15 cellular contexts compared by ENCODE assay signal in the genomic region with DNA sequence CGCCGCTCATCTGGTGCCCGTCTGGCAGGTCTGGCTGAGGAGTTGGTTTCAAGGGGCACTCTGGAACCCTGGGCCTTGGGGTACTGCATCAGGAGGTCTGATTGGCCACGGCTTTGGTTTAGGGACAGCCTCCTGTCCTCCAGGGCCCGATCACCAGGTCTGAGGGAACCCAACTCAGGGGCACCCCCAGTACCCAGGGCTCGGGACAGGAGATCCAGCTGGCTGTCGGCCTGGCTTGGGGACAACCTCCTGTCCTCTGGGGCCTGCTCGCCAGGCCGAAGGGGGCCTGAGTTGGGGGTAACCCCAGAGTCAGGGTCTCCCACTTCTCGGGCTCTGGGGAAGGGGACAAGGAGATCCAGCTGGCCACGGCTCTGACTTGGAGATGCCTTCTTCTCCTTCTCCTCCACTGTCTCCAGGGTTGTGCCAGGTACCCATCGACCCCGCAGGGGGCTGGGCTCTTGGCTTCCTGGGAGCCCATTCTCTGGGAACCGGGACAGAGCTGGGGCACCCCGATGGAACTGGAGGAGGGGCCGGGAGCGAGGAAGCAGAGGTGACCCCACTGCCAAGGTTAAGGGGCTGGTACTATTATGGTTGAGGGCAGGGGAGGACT. TPM values are rescaled to one million over a fixed set of nuclear protein-coding genes. Genes with fewer than 3 reads are reported as not detected.
DNase-seq lines count a peak whose midpoint lies in the region; ATAC-seq, FAIRE-seq and TF ChIP-seq lines count a peak whose summit lies in the region.
"Had no signal": no experiment of that assay in that cellular context is flagged by ENCODE, and none has a peak within 500 bp of the region (broad histone marks: within the 10 kb centered on the region; RNA-seq: fewer than 3 reads in every experiment).

No MANE protein-coding gene starts in this region.

- dilution Hi-C loops in IMR-90 (cut with HindIII; ENCODE audit: low sequenced_read_pairs, unreplicated experiment): no loop called here

- H3K27me3 ChIP-seq in IMR-90 (ENCODE audit: control insufficient read depth, insufficient read depth, low read length) (no peaks in the 10 kb centered on the region), H1 (replicated peaks in 1 of 4; ENCODE audit: control insufficient read depth in 3 of 4, extremely low read depth in 1 of 4, insufficient read depth in 3 of 4, low read length in 3 of 4) (no peaks in the 10 kb centered on the region), right lobe of liver (no peaks in the 10 kb centered on the region), Karpas-422 (ENCODE audit: low read length) (no peaks in the 10 kb centered on the region)

- H3K4me3 ChIP-seq in IMR-90 (ENCODE audit: insufficient read depth, low read depth, low read length): no peak overlapping the region
- no peak overlapping the region for H3K4me3 ChIP-seq in H1 (ENCODE audit: extremely low read depth in 1 of 4, insufficient read depth in 2 of 4, low read depth in 3 of 4, low read length in 4 of 4)
- H3K4me3 ChIP-seq in right lobe of liver: no peak overlapping the region
- H3K4me3 ChIP-seq in Karpas-422 (ENCODE audit: low read length): no peak overlapping the region
- H3K4me3 ChIP-seq: A549 had no signal

- peaks cover 8% of the 10 kb centered on the region for H3K23me2 ChIP-seq in H1 (ENCODE audit: low read depth, low read length)

- H2AFZ ChIP-seq in IMR-90 (replicated peaks; ENCODE audit: low read length, poor library complexity) (no peak overlapping the region), H1 (ENCODE audit: low read length) (no peak overlapping the region), Karpas-422 (ENCODE audit: low read length) (no peak overlapping the region)

- H3K4me2 ChIP-seq in IMR-90 (ENCODE audit: low read depth, low read length): no peak overlapping the region
- H3K4me2 ChIP-seq in H1 (ENCODE audit: insufficient read depth in 1 of 2, low read depth in 2 of 2, low read length in 2 of 2): no peak overlapping the region
- no peak overlapping the region for H3K4me2 ChIP-seq in Karpas-422 (ENCODE audit: low read depth, low read length, poor library complexity, severe bottlenecking)

- peaks cover 23% of the 10 kb centered on the region for H3K4me1 Mint-ChIP-seq in progenitor cell of endocrine pancreas (ENCODE audit: low read depth)

- H3K4me1 ChIP-seq in IMR-90 (ENCODE audit: control insufficient read depth, insufficient read depth, low read length) (peaks cover 5% of the 10 kb centered on the region), H1 (replicated peaks in 1 of 4; ENCODE audit: control insufficient read depth in 3 of 4, insufficient read depth in 4 of 4, low read length in 3 of 4) (peaks cover 3 to 8% (median 5%) of the 10 kb centered on the region in 4 experiments; a peak in 6 of 7 replicates), right lobe of liver (peaks cover 0 to 27% (median 13%) of the 10 kb centered on the region in 4 donors), Karpas-422 (ENCODE audit: low read length) (peaks cover 13% of the 10 kb centered on the region)

- H3K36me3 Mint-ChIP-seq in progenitor cell of endocrine pancreas (ENCODE audit: insufficient read depth): peaks cover 4% of the 10 kb centered on the region

- H3K36me3 ChIP-seq in IMR-90 (ENCODE audit: control insufficient read depth, insufficient read depth, low read length): no peaks in the 10 kb centered on the region
- peaks cover 0 to 10% (median 3%) of the 10 kb centered on the region in 4 experiments; a peak in 4 of 8 replicates for H3K36me3 ChIP-seq in H1 (ENCODE audit: control insufficient read depth in 2 of 4, insufficient read depth in 4 of 4, low read length in 3 of 4)
- H3K36me3 ChIP-seq in right lobe of liver: peaks cover 0 to 6% (median 0%) of the 10 kb centered on the region in 4 donors
- H3K36me3 ChIP-seq in Karpas-422 (ENCODE audit: insufficient read depth, low read length): peaks cover 10% of the 10 kb centered on the region; the same call in 1 of the 2 replicates

- H2BK120ac ChIP-seq in IMR-90 (ENCODE audit: low read depth, low read length) (no peak overlapping the region), H1 (replicated peaks; ENCODE audit: low read depth, low read length) (no peak overlapping the region)

- no peak overlapping the region for H3K9ac ChIP-seq in IMR-90 (ENCODE audit: low read depth, low read length)
- H3K9ac ChIP-seq in H1 (replicated peaks in 1 of 4; ENCODE audit: extremely low read depth in 1 of 4, low read depth in 3 of 4, low read length in 3 of 4): no peak overlapping the region
- H3K9ac ChIP-seq in Karpas-422 (ENCODE audit: low read length): no peak overlapping the region

- H3K27ac Mint-ChIP-seq in progenitor cell of endocrine pancreas: peak overlapping the region; percentile 93

- no peak for ATAC-seq in IMR-90 (ENCODE audit: low read depth)
- no peak for ATAC-seq in right lobe of liver
- ATAC-seq in GM18907 (IDR thresholded peaks at IDR 0.05; ENCODE audit: unreplicated experiment): no peak
- ATAC-seq: A549, HCT116 had no signal

- BruUV-seq in IMR-90 (replicated peaks; lab: Mats Ljungman, UMichigan): no TSS peak

- H3K4ac ChIP-seq in IMR-90 (ENCODE audit: low read depth, low read length) (no peak overlapping the region), H1 (replicated peaks; ENCODE audit: insufficient read length, low read depth, low read length) (no peak overlapping the region)

- H3K56ac ChIP-seq in IMR-90 (ENCODE audit: extremely low read depth, insufficient read depth, low read length): no peak overlapping the region
- no peak overlapping the region for H3K56ac ChIP-seq in H1 (replicated peaks; ENCODE audit: insufficient read length, low read depth, low read length)

- TF ChIP-seq RAD21 in IMR-90 (IDR thresholded peaks at IDR 0.05; ENCODE audit: low read length) (no peak), H1 (IDR thresholded peaks at IDR 0.05 in 1 of 2, conservative IDR thresholded peaks at IDR 0.05 in 1 of 2; ENCODE audit: low read depth in 2 of 2, low read length in 2 of 2) (no peak)

- H3K23ac ChIP-seq in IMR-90 (ENCODE audit: low read depth, low read length): no peak overlapping the region
- H3K23ac ChIP-seq in H1 (ENCODE audit: insufficient read length): no peak overlapping the region

- H3K79me2 ChIP-seq in H1 (ENCODE audit: control insufficient read depth in 1 of 2, insufficient read depth in 2 of 2, low read length in 2 of 2) (peaks cover 9 to 22% of the 10 kb centered on the region in 2 experiments), Karpas-422 (ENCODE audit: low read length) (peaks cover 25% of the 10 kb centered on the region)

- H3K9me3 Mint-ChIP-seq in progenitor cell of endocrine pancreas (ENCODE audit: low read depth): no peaks in the 10 kb centered on the region
- H3K9me3 Mint-ChIP-seq: CD8-positive, alpha-beta memory T cell had no signal

- DNase-seq in IMR-90 (no peak), H1 (ENCODE audit: low read depth in 1 of 2, low spot score in 2 of 2) (no peak), right lobe of liver (no peak), progenitor cell of endocrine pancreas (ENCODE audit: low spot score, unreplicated experiment) (no peak), Karpas-422 (no peak), NK-92 (lab: John Stamatoyannopoulos, UW; ENCODE audit: unreplicated experiment) (no peak)
- DNase-seq: CD8-positive, alpha-beta memory T cell; DMS53; GF-D8 had no signal

- H3K9me2 ChIP-seq in Karpas-422 (replicated peaks; ENCODE audit: insufficient read depth, low read length): no peaks in the 10 kb centered on the region

- in situ Hi-C loops in IMR-90 (cut with MboI; ENCODE audit: low sequenced_read_pairs): no loop called here

- H2BK12ac ChIP-seq in H1 (ENCODE audit: low read depth, low read length): no peak overlapping the region

- no peak overlapping the region for H3K27ac ChIP-seq in IMR-90 (ENCODE audit: insufficient read depth, low read length)
- no peak overlapping the region for H3K27ac ChIP-seq in H1 (ENCODE audit: low read depth, low read length)
- peak overlapping the region in 2 of 3 donors; percentile 55 to 84 for H3K27ac ChIP-seq in right lobe of liver
- H3K27ac ChIP-seq in Karpas-422 (ENCODE audit: low read length): no peak overlapping the region

- H4K91ac ChIP-seq in IMR-90 (ENCODE audit: insufficient read depth, low read depth, low read length) (no peak overlapping the region), H1 (replicated peaks; ENCODE audit: insufficient read length, low read length) (no peak overlapping the region)

- H4K20me1 ChIP-seq in IMR-90 (ENCODE audit: insufficient read depth, low read length): 0 out of 2 replicates have a peak, but pooled peaks cover 4% of the 10 kb centered on the region
- peaks cover 0 to 2% of the 10 kb centered on the region in 2 experiments for H4K20me1 ChIP-seq in H1 (replicated peaks in 1 of 2; ENCODE audit: control insufficient read depth in 1 of 2, insufficient read depth in 2 of 2, low read length in 2 of 2)
- H4K20me1 ChIP-seq in Karpas-422 (ENCODE audit: insufficient read depth, low read depth, low read length): peaks cover 3% of the 10 kb centered on the region; the same call in 1 of the 2 replicates

- H2BK5ac ChIP-seq in IMR-90 (ENCODE audit: low read depth, low read length, poor library complexity, severe bottlenecking) (no peak overlapping the region), H1 (ENCODE audit: low read depth, low read length) (no peak overlapping the region)

- H3K9me3 ChIP-seq in IMR-90 (ENCODE audit: control insufficient read depth, insufficient read depth, low read length) (no peaks in the 10 kb centered on the region), H1 (ENCODE audit: insufficient read depth in 2 of 2, low read depth in 1 of 2, low read length in 1 of 2) (no peaks in the 10 kb centered on the region), right lobe of liver (no peaks in the 10 kb centered on the region), Karpas-422 (ENCODE audit: low read length) (no peaks in the 10 kb centered on the region)
- H3K9me3 ChIP-seq: A549 had no signal

- CTCF ChIA-PET in IMR-90 (lab: Yijun Ruan, JAX): no interaction called here
- CTCF ChIA-PET in H1 (lab: Charles Lee; ENCODE audit: partially characterized antibody): interaction anchor here (0.8 to 1.5 kb wide), 4 partner anchors 10 to 287 kb away, joined by 3 to 5 read pairs (median 3); no protein-coding TSS in a partner anchor

- H4K5ac ChIP-seq in IMR-90 (ENCODE audit: low read depth, low read length) (no peak overlapping the region), H1 (ENCODE audit: insufficient read length, low read depth, low read length) (no peak overlapping the region)

- peak overlapping the region; percentile 85 for H2AK9ac ChIP-seq in IMR-90 (replicated peaks; ENCODE audit: low read depth, low read length, poor library complexity)

- TF ChIP-seq POLR2A in IMR-90 (IDR thresholded peaks at IDR 0.05; ENCODE audit: low read depth, low read length) (no peak), H1 (IDR thresholded peaks at IDR 0.05; ENCODE audit: control extremely low read depth in 1 of 2, low read depth in 2 of 2, low read length in 2 of 2) (no peak), right lobe of liver (IDR thresholded peaks at IDR 0.05) (no peak)

- no peak for FAIRE-seq in H1 (lab: Jason Lieb, UNC)
- FAIRE-seq: A549, H54 had no signal

- no peak overlapping the region for H3K18ac ChIP-seq in IMR-90 (ENCODE audit: low read depth, low read length)
- no peak overlapping the region for H3K18ac ChIP-seq in H1 (ENCODE audit: extremely low read depth, low read length)

- peaks cover 0 to 39% of the 10 kb centered on the region in 2 experiments; a peak in 3 of 4 replicates for H3K79me1 ChIP-seq in IMR-90 (ENCODE audit: low read depth in 1 of 2, low read length in 2 of 2)
- peaks cover 8% of the 10 kb centered on the region; the same call in 1 of the 2 replicates for H3K79me1 ChIP-seq in H1 (ENCODE audit: low read depth, low read length)

- peak overlapping the region; percentile 12; the same call in 1 of the 2 replicates for H2AK5ac ChIP-seq in IMR-90 (ENCODE audit: low read depth, low read length)
- H2AK5ac ChIP-seq in H1 (ENCODE audit: low read depth, low read length): no peak overlapping the region

- H3K4me3 Mint-ChIP-seq in progenitor cell of endocrine pancreas (ENCODE audit: low read depth): no peak overlapping the region

- 100% methylated on average over 2 of the region's 17 CpGs; no CpG with 5 or more reads in 1 of the 2 experiments for WGBS in IMR-90 (ENCODE audit: extremely low coverage in 2 of 2, insufficient read length in 1 of 2), 2 experiments
- 89% methylated on average over 15 of the region's 17 CpGs; no CpG with 5 or more reads in 1 of the 2 experiments for WGBS in H1 (ENCODE audit: extremely low coverage in 1 of 2, insufficient coverage in 1 of 2, insufficient read length in 1 of 2, insufficient replicate concordance in 2 of 2, low coverage in 1 of 2, low lambda C conversion rate in 2 of 2, missing lambda C conversion rate in 1 of 2), 2 experiments
- WGBS in right lobe of liver (ENCODE audit: insufficient coverage, low coverage, low lambda C conversion rate, missing lambda C conversion rate): 100% methylated on average over 1 of the region's 17 CpGs

- TF ChIP-seq CTCF in IMR-90 (conservative IDR thresholded peaks at IDR 0.05; ENCODE audit: low read depth, low read length): no peak
- no peak for TF ChIP-seq CTCF in H1 (IDR thresholded peaks at IDR 0.05; ENCODE audit: control extremely low read depth in 1 of 3, insufficient read depth in 1 of 3, low read depth in 1 of 3, low read length in 3 of 3)
- TF ChIP-seq CTCF in right lobe of liver (IDR thresholded peaks at IDR 0.05): no peak
- TF ChIP-seq CTCF in progenitor cell of endocrine pancreas (IDR thresholded peaks at IDR 0.05; ENCODE audit: unreplicated experiment): no peak

- no peak for TF ChIP-seq EP300 in H1 (IDR thresholded peaks at IDR 0.05; ENCODE audit: borderline replicate concordance in 1 of 2, low read depth in 2 of 2, low read length in 2 of 2)

- POLR2A ChIA-PET in IMR-90 (lab: Charles Lee; ENCODE audit: unreplicated experiment): no interaction called here
- POLR2A ChIA-PET in H1 (lab: Charles Lee; ENCODE audit: partially characterized antibody): interaction anchor here (1.6 to 5.7 kb wide), 2 partner anchors 8 to 11 kb away, joined by 3 to 39 read pairs; partner anchors contain the start of gene MMP24OS

- H3K14ac ChIP-seq in IMR-90 (replicated peaks; ENCODE audit: low read depth, low read length) (no peak overlapping the region), H1 (ENCODE audit: insufficient read length) (no peak overlapping the region)

- intact Hi-C loops in IMR-90 (cut with micrococcal nuclease) (no loop called here), right lobe of liver (cut with DNase I) (no loop called here)

- H4K8ac ChIP-seq in IMR-90 (ENCODE audit: low read depth in 2 of 2, low read length in 2 of 2): no peak overlapping the region
- H4K8ac ChIP-seq in H1 (ENCODE audit: extremely low read depth, insufficient read depth, low read length): peak overlapping the region; percentile 62

- H3K27me3 Mint-ChIP-seq in progenitor cell of endocrine pancreas: peaks cover 3% of the 10 kb centered on the region

- peaks cover 9% of the 10 kb centered on the region for H3K9me1 ChIP-seq in IMR-90 (ENCODE audit: insufficient read depth, low read length)

- H2BK20ac ChIP-seq in IMR-90 (ENCODE audit: low read depth, low read length) (no peak overlapping the region), H1 (ENCODE audit: low read length) (no peak overlapping the region)

- H2BK15ac ChIP-seq in IMR-90 (ENCODE audit: low read depth, low read length) (no peak overlapping the region), H1 (ENCODE audit: low read length) (no peak overlapping the region)

RNA-seq across cellular contexts. Expression of gene EIF6, which starts 2.4 kb away (rescaled TPM):
- total RNA-seq in IMR-90 (2012; rRNA removed) (215 and 227 TPM in 2 replicates), right lobe of liver (100 to 1,000 TPM in 2 of 6 experiments, 10 to 100 TPM in 4; 73.6 to 131 (median 83.3) TPM), progenitor cell of endocrine pancreas (108 and 109 TPM in 2 replicates)
- polyA plus RNA-seq in IMR-90 (2012; rRNA removed) (215 and 258 TPM in 2 replicates), H1 (2011; rRNA removed) (319 and 374 TPM in 2 replicates)
- 163 and 323 TPM in 2 replicates for polyA plus RNA-seq in IMR-90 (2012; cell fraction: cytosol; rRNA removed)
- polyA plus RNA-seq in IMR-90 (2012; cell fraction: nucleus; rRNA removed; ENCODE audit: low replicate concordance): 385 and 588 TPM in 2 replicates
- 183 and 184 TPM in 2 replicates for total RNA-seq in H1 (2021; fragmentation: NEBNext Ultra II Directional; extraction: Animal tissue kit (Norgen Biotek cat#: 25700))
- 267 TPM for polyA plus RNA-seq in H1 (2011; cell fraction: cytosol; rRNA removed)
- polyA plus RNA-seq in H1 (2011; cell fraction: nucleus; rRNA removed): 359 TPM
- 166 to 215 TPM (median 195 TPM) in 4 replicates for polyA plus RNA-seq in H1 (2012, experiment 1 of 2)
- 307 TPM for polyA plus RNA-seq in H1 (2012, experiment 2 of 2)
- polyA plus RNA-seq in H1 (2013, experiment 1 of 2): 104 TPM
- 109 TPM for polyA plus RNA-seq in H1 (2013, experiment 2 of 2)
- 168 and 184 TPM in 2 replicates for polyA minus RNA-seq in H1 (2011; rRNA and poly(A)+ RNA removed)
- 74.5 TPM for polyA minus RNA-seq in H1 (2011; cell fraction: cytosol; rRNA and poly(A)+ RNA removed)
- polyA minus RNA-seq in H1 (2011; cell fraction: nucleus; rRNA and poly(A)+ RNA removed): 56.0 TPM
- total RNA-seq in Karpas-422 (2014; rRNA removed; shearing (Covaris generic); ENCODE audit: low replicate concordance): 150 and 168 TPM in 2 replicates

RNA-seq across cellular contexts. Expression of gene FAM83C, which starts 5.2 kb away (rescaled TPM):
- total RNA-seq in IMR-90 (2012; rRNA removed): not detected in 2 replicates
- 0.02 and 0.03 TPM in 2 replicates for polyA plus RNA-seq in IMR-90 (2012; rRNA removed)
- 0.02 TPM in 1 of 2 replicates, not detected in the other for polyA plus RNA-seq in IMR-90 (2012; cell fraction: cytosol; rRNA removed)
- 0.03 and 0.13 TPM in 2 replicates for polyA plus RNA-seq in IMR-90 (2012; cell fraction: nucleus; rRNA removed; ENCODE audit: low replicate concordance)
- not detected in 2 replicates for total RNA-seq in H1 (2021; fragmentation: NEBNext Ultra II Directional; extraction: Animal tissue kit (Norgen Biotek cat#: 25700))
- polyA plus RNA-seq in H1 (2011; rRNA removed): not detected in 2 replicates
- polyA plus RNA-seq in H1 (2011; cell fraction: cytosol; rRNA removed): 0.03 TPM
- not detected for polyA plus RNA-seq in H1 (2011; cell fraction: nucleus; rRNA removed)
- 0.05 TPM in 2 of 4 replicates, not detected in the others for polyA plus RNA-seq in H1 (2012, experiment 1 of 2)
- not detected for polyA plus RNA-seq in H1 (2012, experiment 2 of 2)
- 0.02 TPM for polyA plus RNA-seq in H1 (2013, experiment 1 of 2)
- 0.02 TPM for polyA plus RNA-seq in H1 (2013, experiment 2 of 2)
- not detected in 2 replicates for polyA minus RNA-seq in H1 (2011; rRNA and poly(A)+ RNA removed)
- polyA minus RNA-seq in H1 (2011; cell fraction: cytosol; rRNA and poly(A)+ RNA removed): not detected
- not detected for polyA minus RNA-seq in H1 (2011; cell fraction: nucleus; rRNA and poly(A)+ RNA removed)
- not detected for total RNA-seq in right lobe of liver
- total RNA-seq in progenitor cell of endocrine pancreas: not detected in 2 replicates
- total RNA-seq in Karpas-422 (2014; rRNA removed; shearing (Covaris generic); ENCODE audit: low replicate concordance): not detected in 2 replicates
- total RNA-seq: CD8-positive, alpha-beta memory T cell had no signal
- polyA plus RNA-seq: A549; AG04450; BJ; CD8-positive, alpha-beta memory T cell had no signal

RNA-seq across cellular contexts. Expression of gene MMP24OS, which starts 9.1 kb away (rescaled TPM):
- 5.9 and 7.2 TPM in 2 replicates for total RNA-seq in IMR-90 (2012; rRNA removed)
- polyA plus RNA-seq in IMR-90 (2012; rRNA removed): 64.9 and 67.6 TPM in 2 replicates
- 56.9 and 92.5 TPM in 2 replicates for polyA plus RNA-seq in IMR-90 (2012; cell fraction: cytosol; rRNA removed)
- polyA plus RNA-seq in IMR-90 (2012; cell fraction: nucleus; rRNA removed; ENCODE audit: low replicate concordance): 54.7 and 75.9 TPM in 2 replicates
- 19.0 and 22.2 TPM in 2 replicates for total RNA-seq in H1 (2021; fragmentation: NEBNext Ultra II Directional; extraction: Animal tissue kit (Norgen Biotek cat#: 25700))
- 21.3 and 44.4 TPM in 2 replicates for polyA plus RNA-seq in H1 (2011; rRNA removed)
- 20.6 TPM for polyA plus RNA-seq in H1 (2011; cell fraction: cytosol; rRNA removed)
- polyA plus RNA-seq in H1 (2011; cell fraction: nucleus; rRNA removed): 45.3 TPM
- polyA plus RNA-seq in H1 (2012, experiment 1 of 2): 21.1 to 31.1 TPM (median 25.0 TPM) in 4 replicates
- 23.1 TPM for polyA plus RNA-seq in H1 (2012, experiment 2 of 2)
- polyA plus RNA-seq in H1 (2013, experiment 1 of 2): 19.5 TPM
- polyA plus RNA-seq in H1 (2013, experiment 2 of 2): 17.8 TPM
- polyA minus RNA-seq in H1 (2011; rRNA and poly(A)+ RNA removed): 5.5 and 9.3 TPM in 2 replicates
- 18.9 TPM for polyA minus RNA-seq in H1 (2011; cell fraction: cytosol; rRNA and poly(A)+ RNA removed)
- 27.2 TPM for polyA minus RNA-seq in H1 (2011; cell fraction: nucleus; rRNA and poly(A)+ RNA removed)
- 10 to 100 TPM; 13.3 to 40.7 (median 23.5) TPM for total RNA-seq in right lobe of liver
- 55.6 and 59.1 TPM in 2 replicates for total RNA-seq in progenitor cell of endocrine pancreas
- total RNA-seq in Karpas-422 (2014; rRNA removed; shearing (Covaris generic); ENCODE audit: low replicate concordance): 12.4 and 17.1 TPM in 2 replicates

Comparison
In these comparisons a context has a peak if more than half of its experiments do, and no peak if none do; other contexts are left out.
1. H3K27ac ChIP-seq: peak in right lobe of liver (2 of 3); none in IMR-90 (single experiment), H1 (single experiment) and Karpas-422 (single experiment).